In genomic region chr12:44558340-44559100, GRCh38 we compare ENCODE assay signal across 23 cellular contexts.
"Had no signal": no experiment of that assay in that cellular context is flagged by ENCODE, and none has a peak within 500 bp of the region (broad histone marks: within the 10 kb centered on the region; RNA-seq: fewer than 3 reads in every experiment).

No MANE protein-coding gene starts in this region.

- H3K9me3 ChIP-seq: esophagus muscularis mucosa, gastroesophageal sphincter, lower lobe of right lung, mucosa of descending colon had no signal

- H3K4me1 ChIP-seq: esophagus muscularis mucosa, foreskin keratinocyte, gastroesophageal sphincter, heart left ventricle, left ventricle myocardium inferior, lower lobe of right lung had no signal

- ATAC-seq: foreskin keratinocyte, gastroesophageal sphincter, heart left ventricle, left colon, left lobe of liver, lower lobe of right lung, mucosa of descending colon had no signal

- DNase-seq: dermis blood vessel endothelial cell; dorsolateral prefrontal cortex; effector CD4-positive, alpha-beta T cell; effector memory CD4-positive, alpha-beta T cell; foreskin keratinocyte; heart left ventricle; hypothalamus; immature natural killer cell; islet precursor cell; left colon; left ventricle myocardium inferior; lower lobe of right lung; mesenchymal stem cell; mucosa of descending colon; naive B cell had no signal

- H3K27ac ChIP-seq: coronary artery, dorsolateral prefrontal cortex, esophagus muscularis mucosa, foreskin keratinocyte, gastroesophageal sphincter, heart left ventricle, hepatocyte, left ventricle myocardium inferior, lower lobe of right lung had no signal

- H3K4me3 ChIP-seq: coronary artery, dorsolateral prefrontal cortex, esophagus muscularis mucosa, gastroesophageal sphincter, heart left ventricle, hepatocyte, left ventricle myocardium inferior, lower lobe of right lung, mucosa of descending colon had no signal

- H3K36me3 ChIP-seq: esophagus muscularis mucosa, gastroesophageal sphincter, heart left ventricle, left ventricle myocardium inferior, lower lobe of right lung had no signal

- FAIRE-seq: colon, endothelial cell of umbilical vein, frontal cortex had no signal
